Comparison of ENCODE assay signal across 13 cellular contexts in genomic region chr1:71304125-71304524, GRCh38.
A peak's percentile ranks its signal among the peaks of the same experiment; 100 is the strongest.
DNase-seq lines count a peak whose midpoint lies in the region; ATAC-seq, FAIRE-seq and TF ChIP-seq lines count a peak whose summit lies in the region.
"Had no signal": no experiment of that assay in that cellular context is flagged by ENCODE, and none has a peak within 500 bp of the region (broad histone marks: within the 10 kb centered on the region; RNA-seq: fewer than 3 reads in every experiment).

No MANE protein-coding gene starts in this region.

- no TSS peak for BruUV-seq in A673 (replicated peaks; lab: Mats Ljungman, UMichigan)
- no TSS peak for BruUV-seq in PC-3 (replicated peaks; lab: Mats Ljungman, UMichigan)

- H3K4me3 ChIP-seq in A673 (ENCODE audit: low read depth, low read length, poor library complexity, severe bottlenecking), result no peak overlapping the region
- no peak overlapping the region for H3K4me3 ChIP-seq in PC-3 (ENCODE audit: low read length)
- H3K4me3 ChIP-seq in fibroblast of villous mesenchyme (ENCODE audit: low read depth, low read length), result no peak overlapping the region
- no peak overlapping the region for H3K4me3 ChIP-seq in small intestine (ENCODE audit: low read depth in 1 of 2, low read length in 2 of 2)

- POLR2A ChIA-PET in A673 (lab: Charles Lee; ENCODE audit: low non-redundant PET) (no interaction called here), PC-3 (lab: Charles Lee; ENCODE audit: unreplicated experiment) (no interaction called here)

- H3K36me3 ChIP-seq in A673 (ENCODE audit: insufficient read depth, low read length, poor library complexity, severe bottlenecking), result no peaks in the 10 kb centered on the region
- H3K36me3 ChIP-seq in PC-3 (ENCODE audit: low read depth, low read length), result no peaks in the 10 kb centered on the region
- no peaks in the 10 kb centered on the region for H3K36me3 ChIP-seq in small intestine (ENCODE audit: control insufficient read depth in 2 of 2, insufficient read depth in 2 of 2, low read length in 2 of 2)

- TF ChIP-seq CTCF in A673 (conservative IDR thresholded peaks at IDR 0.05; ENCODE audit: low read depth, low read length) (no peak), PC-3 (conservative IDR thresholded peaks at IDR 0.05; ENCODE audit: low read depth, low read length) (no peak), fibroblast of villous mesenchyme (IDR thresholded peaks at IDR 0.05; ENCODE audit: insufficient read depth, low read depth, low read length) (no peak)

- H4K20me1 ChIP-seq in PC-3 (ENCODE audit: low read length), result no peaks in the 10 kb centered on the region

- CTCF ChIA-PET in A673 (lab: Charles Lee), result no interaction called here
- CTCF ChIA-PET in PC-3 (lab: Charles Lee), result no interaction called here

- H3K27ac ChIP-seq in A673 (ENCODE audit: low read depth, low read length, poor library complexity, severe bottlenecking), result no peak overlapping the region
- H3K27ac ChIP-seq in PC-3 (ENCODE audit: low read length), result peak overlapping the region; percentile 77
- no peak overlapping the region for H3K27ac ChIP-seq in small intestine (ENCODE audit: low read depth in 1 of 2, low read length in 1 of 2)

- H3K79me2 ChIP-seq in PC-3 (ENCODE audit: low read length), result no peaks in the 10 kb centered on the region

- H3K9me3 ChIP-seq in A673 (ENCODE audit: low read depth, low read length, poor library complexity, severe bottlenecking) (no peaks in the 10 kb centered on the region), PC-3 (ENCODE audit: low read length) (no peaks in the 10 kb centered on the region), small intestine (ENCODE audit: control insufficient read depth, low read depth) (no peaks in the 10 kb centered on the region)

- H3K9me2 ChIP-seq in PC-3 (replicated peaks; ENCODE audit: low read length), result no peaks in the 10 kb centered on the region

- ATAC-seq in PC-3, result no peak; the same call in 1 of the 2 replicates

- H3K4me2 ChIP-seq in PC-3 (ENCODE audit: low read length), result 0 out of 2 replicates have a peak overlapping the region, but pooled peaks have one; percentile 20

- H3K9ac ChIP-seq in PC-3 (ENCODE audit: low read length), result peak overlapping the region; percentile 5; the same call in 1 of the 2 replicates

- H2AFZ ChIP-seq in PC-3 (ENCODE audit: low read length), result peak overlapping the region; percentile 25; the same call in 1 of the 2 replicates

- DNase-seq in A673 (ENCODE audit: low spot score) (peak; percentile 9), HCEC 1CT (peak; percentile 25), PC-3 (no peak), fibroblast of villous mesenchyme (ENCODE audit: low read depth) (peak; percentile 26), small intestine (no peak), posterior cingulate gyrus (no peak)
- no peak for DNase-seq in activated CD4-positive, alpha-beta T cell treated with anti-CD3 and anti-CD28 coated beads, Interleukin-2, amount 50 U/mL, for 48 hours
- no peak for DNase-seq in stimulated activated naive CD4-positive, alpha-beta T cell (lab: John Stamatoyannopoulos, UW)
- DNase-seq: NCI-H1930, NCI-H2171, NCI-H446 treated with DMSO at 0.1 percent for 48 hours, NCI-H82 had no signal

- 43 to 49% (median 47%) methylated on average over 3 of the region's 3 CpGs for WGBS in small intestine, 3 donors

- H3K27me3 ChIP-seq in A673 (replicated peaks; ENCODE audit: insufficient read depth, low read depth, low read length, poor library complexity) (no peaks in the 10 kb centered on the region), PC-3 (ENCODE audit: low read length) (no peaks in the 10 kb centered on the region), small intestine (ENCODE audit: control insufficient read depth in 2 of 2, insufficient read depth in 2 of 2, low read length in 2 of 2) (no peaks in the 10 kb centered on the region)

- peaks cover 7% of the 10 kb centered on the region for H3F3A ChIP-seq in PC-3 (ENCODE audit: low read length, unreplicated experiment)

- intact Hi-C loops in A673 (cut with micrococcal nuclease; ENCODE audit: unreplicated experiment), result no loop called here
- intact Hi-C loops in PC-3 (cut with micrococcal nuclease), result loop anchor here (5.0 kb wide), 1 partner anchor 107 kb away; no protein-coding TSS in a partner anchor
- intact Hi-C loops in posterior cingulate gyrus (cut with DNase I), result no loop called here

- no peak for FAIRE-seq in small intestine (lab: Jason Lieb, UNC)
- FAIRE-seq: H1 had no signal

- H3K4me1 ChIP-seq in A673 (ENCODE audit: insufficient read depth, low read length, poor library complexity, severe bottlenecking) (peaks cover 5% of the 10 kb centered on the region), PC-3 (ENCODE audit: insufficient read depth, low read length) (peaks cover 23% of the 10 kb centered on the region), small intestine (ENCODE audit: control insufficient read depth in 2 of 2, insufficient read depth in 1 of 2, low read depth in 1 of 2, low read length in 1 of 2) (no peaks in the 10 kb centered on the region)

Comparison
In these comparisons a context has a peak if more than half of its experiments do, and no peak if none do; other contexts are left out.
1. DNase-seq: peak in A673 (single experiment), HCEC 1CT (single experiment) and fibroblast of villous mesenchyme (single experiment); none in PC-3 (single experiment), activated CD4-positive, alpha-beta T cell treated with anti-CD3 and anti-CD28 coated beads, Interleukin-2, amount 50 U/mL, for 48 hours (0 of 2), small intestine (single experiment), posterior cingulate gyrus (0 of 10) and stimulated activated naive CD4-positive, alpha-beta T cell (0 of 6).